In genomic region chr20:57398901-57399535, GRCh38 we compare ENCODE assay signal across 9 cellular contexts. TPM values are rescaled to one million over a fixed set of nuclear protein-coding genes. Genes with fewer than 3 reads are reported as not detected.
DNase-seq lines count a peak whose midpoint lies in the region; ATAC-seq and TF ChIP-seq lines count a peak whose summit lies in the region.
"Had no signal": no experiment of that assay in that cellular context is flagged by ENCODE, and none has a peak within 500 bp of the region (broad histone marks: within the 10 kb centered on the region; RNA-seq: fewer than 3 reads in every experiment).

No MANE protein-coding gene starts in this region.

- 80 to 89% methylated on average over 10 to 13 of the region's 13 CpGs for WGBS in endodermal cell (ENCODE audit: insufficient coverage in 1 of 2, insufficient read length in 1 of 2), 2 experiments

- H3K9me3 ChIP-seq in KOPT-K1 (ENCODE audit: insufficient read depth, low read length, poor library complexity, severe bottlenecking) (no peaks in the 10 kb centered on the region), endodermal cell (ENCODE audit: control insufficient read depth, low read length) (no peaks in the 10 kb centered on the region), neutrophil (no peaks in the 10 kb centered on the region)

- H3K9ac ChIP-seq in endodermal cell (ENCODE audit: extremely low read depth, low read length, poor library complexity, severe bottlenecking) = no peak overlapping the region

- H3K27ac Mint-ChIP-seq in CD14-positive monocyte (peak overlapping the region in 6 of 7 donors; percentile 15 to 84 (median 58)), endodermal cell (peak overlapping the region; percentile 85)

- peaks cover 2 to 6% (median 6%) of the 10 kb centered on the region in 3 donors for H3K27me3 Mint-ChIP-seq in CD14-positive monocyte (ENCODE audit: low read depth in 3 of 3)
- no peaks in the 10 kb centered on the region for H3K27me3 Mint-ChIP-seq in endodermal cell (ENCODE audit: insufficient read depth)

- H3K4me3 Mint-ChIP-seq in CD14-positive monocyte (peak overlapping the region; percentile 26 to 41), endodermal cell (no peak overlapping the region)

- TF ChIP-seq CTCF in CD14-positive monocyte (IDR thresholded peaks at IDR 0.05) (no peak), endodermal cell (conservative IDR thresholded peaks at IDR 0.05) (no peak), neutrophil (IDR thresholded peaks at IDR 0.05) (no peak)

- CTCF ChIA-PET in HEK293T (lab: Yijun Ruan, JAX) = no interaction called here

- intact Hi-C loops in CD14-positive monocyte (cut with micrococcal nuclease) = loop anchor here in 1 of 2 donors (10.0 kb wide), 1 partner anchor 76 kb away; no protein-coding TSS in a partner anchor

- ATAC-seq in HG02571 (IDR thresholded peaks at IDR 0.05; ENCODE audit: unreplicated experiment) = no peak
- ATAC-seq in GM18858 (IDR thresholded peaks at IDR 0.05; ENCODE audit: unreplicated experiment) = no peak

- POLR2A ChIA-PET in HEK293T (lab: Yijun Ruan, JAX) = no interaction called here

- peak overlapping the region; percentile 57 for H3K27ac ChIP-seq in KOPT-K1 (ENCODE audit: low read depth, low read length, poor library complexity, severe bottlenecking)
- no peak overlapping the region for H3K27ac ChIP-seq in endodermal cell (ENCODE audit: low read depth, low read length)
- H3K27ac ChIP-seq in neutrophil = peak overlapping the region; percentile 90
- H3K27ac ChIP-seq: VCaP had no signal

- H3K4me1 ChIP-seq in endodermal cell (ENCODE audit: control insufficient read depth, insufficient read depth, low read length) (no peaks in the 10 kb centered on the region), neutrophil (ENCODE audit: control insufficient read depth in 1 of 2, insufficient read depth in 1 of 2, low read depth in 1 of 2, low read length in 1 of 2) (peaks cover 99 to 100% of the 10 kb centered on the region in 2 experiments)

- H3K36me3 ChIP-seq in KOPT-K1 (ENCODE audit: insufficient read depth, low read length) (peaks cover 24% of the 10 kb centered on the region), endodermal cell (ENCODE audit: control insufficient read depth, insufficient read depth, low read length) (peaks cover 26% of the 10 kb centered on the region), neutrophil (peaks cover 85% of the 10 kb centered on the region)

- H3K36me3 Mint-ChIP-seq in CD14-positive monocyte (peaks cover 90 to 96% of the 10 kb centered on the region in 2 donors), endodermal cell (ENCODE audit: low read depth) (peaks cover 48% of the 10 kb centered on the region)

- no peak for DNase-seq in CD14-positive monocyte (ENCODE audit: low spot score)
- no peak for DNase-seq in endodermal cell
- DNase-seq in HEK293T (ENCODE audit: extremely low spot score) = no peak
- no peak for DNase-seq in NCI-H748 treated with DMSO at 0.1 percent for 48 hours (lab: John Stamatoyannopoulos, UW)

- H3K27me3 ChIP-seq in endodermal cell (ENCODE audit: control insufficient read depth, insufficient read depth, low read length, poor library complexity, severe bottlenecking) (no peaks in the 10 kb centered on the region), neutrophil (no peaks in the 10 kb centered on the region)

- H3K4me1 Mint-ChIP-seq in CD14-positive monocyte (peaks cover 72% of the 10 kb centered on the region), endodermal cell (peaks cover 6% of the 10 kb centered on the region)

- peaks cover 0 to 3% (median 0%) of the 10 kb centered on the region in 7 donors for H3K9me3 Mint-ChIP-seq in CD14-positive monocyte
- no peaks in the 10 kb centered on the region for H3K9me3 Mint-ChIP-seq in endodermal cell

- H3K4me3 ChIP-seq in endodermal cell (ENCODE audit: low read length) (no peak overlapping the region), neutrophil (ENCODE audit: low read depth in 1 of 2, low read length in 1 of 2) (peak overlapping the region in 1 of 2 experiments; percentile 45)

TF ChIP-seq in HEK293T, 16 proteins besides CTCF, POLR2A, EP300 and RAD21:
- TF ChIP-seq HDGF (IDR thresholded peaks at IDR 0.05; ENCODE audit: borderline replicate concordance) (no peak), CTBP1 (IDR thresholded peaks at IDR 0.05; ENCODE audit: borderline replicate concordance) (no peak), ELF4 (IDR thresholded peaks at IDR 0.05) (no peak), SUZ12 (IDR thresholded peaks at IDR 0.05) (no peak), ARNT (IDR thresholded peaks at IDR 0.05) (no peak), FOXA1 (IDR thresholded peaks at IDR 0.05) (no peak), FOXK2 (IDR thresholded peaks at IDR 0.05) (no peak), FOXM1 (IDR thresholded peaks at IDR 0.05; ENCODE audit: borderline replicate concordance) (no peak), ZNF384 (IDR thresholded peaks at IDR 0.05) (no peak), BHLHE40 (IDR thresholded peaks at IDR 0.05; ENCODE audit: borderline replicate concordance) (no peak), LEF1 (IDR thresholded peaks at IDR 0.05; ENCODE audit: borderline replicate concordance) (no peak), SP1 (IDR thresholded peaks at IDR 0.05) (no peak), TARDBP (IDR thresholded peaks at IDR 0.05) (no peak), NFRKB (IDR thresholded peaks at IDR 0.05) (no peak), L3MBTL2 (conservative IDR thresholded peaks at IDR 0.05) (no peak)
- TF ChIP-seq, protein P1, sequence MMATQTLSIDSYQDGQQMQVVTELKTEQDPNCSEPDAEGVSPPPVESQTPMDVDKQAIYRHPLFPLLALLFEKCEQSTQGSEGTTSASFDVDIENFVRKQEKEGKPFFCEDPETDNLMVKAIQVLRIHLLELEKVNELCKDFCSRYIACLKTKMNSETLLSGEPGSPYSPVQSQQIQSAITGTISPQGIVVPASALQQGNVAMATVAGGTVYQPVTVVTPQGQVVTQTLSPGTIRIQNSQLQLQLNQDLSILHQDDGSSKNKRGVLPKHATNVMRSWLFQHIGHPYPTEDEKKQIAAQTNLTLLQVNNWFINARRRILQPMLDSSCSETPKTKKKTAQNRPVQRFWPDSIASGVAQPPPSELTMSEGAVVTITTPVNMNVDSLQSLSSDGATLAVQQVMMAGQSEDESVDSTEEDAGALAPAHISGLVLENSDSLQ (IDR thresholded peaks at IDR 0.05) = no peak

RNA-seq across cellular contexts. Expression of gene RBM38, which starts 7.8 kb away (rescaled TPM):
- polyA plus RNA-seq in CD14-positive monocyte = 10 to 100 TPM in 1 of 2 donors, 1 to 10 TPM in 1; 7.5 to 17.8 TPM
- total RNA-seq in endodermal cell = 10 to 100 TPM; 29.0 to 30.2 TPM
- polyA plus RNA-seq in endodermal cell (2013, experiment 1 of 2) = 58.7 TPM
- 59.5 TPM for polyA plus RNA-seq in endodermal cell (2013, experiment 2 of 2)

RNA-seq across cellular contexts. Expression of gene RAE1, which starts 48.0 kb away (rescaled TPM):
- polyA plus RNA-seq in CD14-positive monocyte = 10 to 100 TPM; 15.8 to 21.7 TPM
- total RNA-seq in endodermal cell = 10 to 100 TPM; 41.2 to 43.8 TPM
- polyA plus RNA-seq in endodermal cell (2013, experiment 1 of 2) = 46.4 TPM
- polyA plus RNA-seq in endodermal cell (2013, experiment 2 of 2) = 42.3 TPM
